Comparison of ENCODE assay signal across 8 cellular contexts in the genomic region with DNA sequence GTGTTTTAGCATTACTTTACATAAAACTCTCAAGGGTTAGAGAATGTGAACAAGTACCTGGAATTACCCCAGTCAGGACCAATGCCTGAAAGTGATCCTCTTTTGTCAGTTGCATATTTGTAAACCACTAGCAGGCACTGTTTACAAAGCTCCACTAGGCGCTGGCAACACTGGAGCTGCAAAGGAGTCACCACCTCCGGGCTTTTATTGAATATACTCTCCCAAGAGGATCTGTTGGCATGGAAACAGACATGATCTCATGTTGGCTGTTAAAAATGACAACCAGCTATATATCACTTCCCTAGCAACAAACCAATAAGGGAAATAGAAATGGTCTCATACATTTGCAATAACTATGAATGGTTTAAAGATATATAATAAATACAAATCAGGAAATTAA.
DNase-seq lines count a peak whose midpoint lies in the region; ATAC-seq and TF ChIP-seq lines count a peak whose summit lies in the region.

No MANE protein-coding gene starts in this region.

- no peaks in the 10 kb centered on the region for H3K9me3 ChIP-seq in PC-3 (ENCODE audit: low read length)

- DNase-seq in AG20443 (ENCODE audit: low spot score) (peak; percentile 54), HEK293T (ENCODE audit: extremely low spot score) (peak; percentile 78), PC-3 (peak; percentile 90), glomerular endothelial cell (ENCODE audit: extremely low read depth, low read depth, low spot score) (peak; percentile 18)
- no peak for DNase-seq in activated effector memory CD4-positive, alpha-beta T cell treated with Interleukin-2 at 50 U/mL for 16 hours

- H3K9ac ChIP-seq in PC-3 (ENCODE audit: low read length), result no peak overlapping the region

- TF ChIP-seq CTCF in PC-3 (conservative IDR thresholded peaks at IDR 0.05; ENCODE audit: low read depth, low read length), result peak; percentile 78

- no peak overlapping the region for H3K27ac ChIP-seq in PC-3 (ENCODE audit: low read length)

- no peaks in the 10 kb centered on the region for H3K79me2 ChIP-seq in PC-3 (ENCODE audit: low read length)

- peaks cover 8% of the 10 kb centered on the region for H3K4me1 ChIP-seq in PC-3 (ENCODE audit: insufficient read depth, low read length)

- no peaks in the 10 kb centered on the region for H3K36me3 ChIP-seq in PC-3 (ENCODE audit: low read depth, low read length)

- H3K4me3 ChIP-seq in PC-3 (ENCODE audit: low read length), result no peak overlapping the region

- POLR2A ChIA-PET in HEK293T (lab: Yijun Ruan, JAX), result no interaction called here
- POLR2A ChIA-PET in PC-3 (lab: Charles Lee; ENCODE audit: unreplicated experiment), result no interaction called here

- CTCF ChIA-PET in HEK293T (lab: Yijun Ruan, JAX) (interaction anchor here (0.6 kb wide), 1 partner anchor 291 kb away, joined by 3 read pairs; no protein-coding TSS in a partner anchor), PC-3 (lab: Charles Lee) (interaction anchor here (0.6 kb wide), 2 partner anchors 22 to 87 kb away, joined by 3 to 10 read pairs; no protein-coding TSS in a partner anchor)

- H3K27me3 ChIP-seq in PC-3 (ENCODE audit: low read length), result no peaks in the 10 kb centered on the region

- H3K9me2 ChIP-seq in PC-3 (replicated peaks; ENCODE audit: low read length), result no peaks in the 10 kb centered on the region

- intact Hi-C loops in PC-3 (cut with micrococcal nuclease), result loop anchor here (2.0 kb wide), 1 partner anchor 18 kb away; no protein-coding TSS in a partner anchor

- no peaks in the 10 kb centered on the region for H4K20me1 ChIP-seq in PC-3 (ENCODE audit: low read length)

- no peaks in the 10 kb centered on the region for H3F3A ChIP-seq in PC-3 (ENCODE audit: low read length, unreplicated experiment)

- ATAC-seq in PC-3 (peak; percentile 99), HG03175 (IDR thresholded peaks at IDR 0.05; ENCODE audit: unreplicated experiment) (no peak), GM19467 (IDR thresholded peaks at IDR 0.05; ENCODE audit: unreplicated experiment) (no peak), HG03460 (IDR thresholded peaks at IDR 0.05; ENCODE audit: unreplicated experiment) (no peak)

- H2AFZ ChIP-seq in PC-3 (ENCODE audit: low read length), result no peak overlapping the region

- H3K4me2 ChIP-seq in PC-3 (ENCODE audit: low read length), result peak overlapping the region; percentile 20; the same call in 1 of the 2 replicates

- BruUV-seq in PC-3 (replicated peaks; lab: Mats Ljungman, UMichigan), result no TSS peak

TF ChIP-seq in HEK293T, 16 proteins besides CTCF, POLR2A, EP300 and RAD21:
- no peak for TF ChIP-seq SP1 (IDR thresholded peaks at IDR 0.05)
- no peak for TF ChIP-seq BHLHE40 (IDR thresholded peaks at IDR 0.05; ENCODE audit: borderline replicate concordance)
- TF ChIP-seq PKNOX1 (IDR thresholded peaks at IDR 0.05), result peak; percentile 82
- TF ChIP-seq L3MBTL2 (conservative IDR thresholded peaks at IDR 0.05), result no peak
- no peak for TF ChIP-seq LEF1 (IDR thresholded peaks at IDR 0.05; ENCODE audit: borderline replicate concordance)
- no peak for TF ChIP-seq ELF4 (IDR thresholded peaks at IDR 0.05)
- no peak for TF ChIP-seq TARDBP (IDR thresholded peaks at IDR 0.05)
- TF ChIP-seq SUZ12 (IDR thresholded peaks at IDR 0.05), result no peak
- no peak for TF ChIP-seq HDGF (IDR thresholded peaks at IDR 0.05; ENCODE audit: borderline replicate concordance)
- no peak for TF ChIP-seq ZNF384 (IDR thresholded peaks at IDR 0.05)
- TF ChIP-seq FOXM1 (IDR thresholded peaks at IDR 0.05; ENCODE audit: borderline replicate concordance), result 0 out of 2 replicates have a peak, but pooled peaks have one; percentile 29
- TF ChIP-seq FOXK2 (IDR thresholded peaks at IDR 0.05), result peak; percentile 66; the same call in 1 of the 2 replicates
- TF ChIP-seq ARNT (IDR thresholded peaks at IDR 0.05), result no peak
- no peak for TF ChIP-seq CTBP1 (IDR thresholded peaks at IDR 0.05; ENCODE audit: borderline replicate concordance)
- TF ChIP-seq FOXA1 (IDR thresholded peaks at IDR 0.05), result no peak
- no peak for TF ChIP-seq NFRKB (IDR thresholded peaks at IDR 0.05)
